In genomic region chr12:113831016-113831415, GRCh38 we compare ENCODE assay signal across 17 cellular contexts.
DNase-seq lines count a peak whose midpoint lies in the region; ATAC-seq and TF ChIP-seq lines count a peak whose summit lies in the region.
"Had no signal": no experiment of that assay in that cellular context is flagged by ENCODE, and none has a peak within 500 bp of the region (broad histone marks: within the 10 kb centered on the region; RNA-seq: fewer than 3 reads in every experiment).

No MANE protein-coding gene starts in this region.

- H3K36me3 Mint-ChIP-seq in WTC11 (no peaks in the 10 kb centered on the region), osteocyte (ENCODE audit: unreplicated experiment) (peaks cover 6% of the 10 kb centered on the region), Caco-2 (ENCODE audit: insufficient read depth, unreplicated experiment) (peaks cover 5% of the 10 kb centered on the region)

- TF ChIP-seq CTCF in WTC11 (IDR thresholded peaks at IDR 0.05) (no peak), fibroblast of pulmonary artery (IDR thresholded peaks at IDR 0.05; ENCODE audit: low read length, missing control alignments) (no peak), osteocyte (IDR thresholded peaks at IDR 0.05) (no peak), Caco-2 (IDR thresholded peaks at IDR 0.05; ENCODE audit: insufficient read depth in 1 of 2, low read depth in 1 of 2, low read length in 1 of 2, severe bottlenecking in 1 of 2, unreplicated experiment in 1 of 2) (no peak)

- H3K27ac Mint-ChIP-seq in WTC11 (peak overlapping the region; percentile 95), osteocyte (ENCODE audit: unreplicated experiment) (peak overlapping the region; percentile 87), Caco-2 (ENCODE audit: unreplicated experiment) (no peak overlapping the region)
- H3K27ac Mint-ChIP-seq: activated CD8-positive, alpha-beta T cell treated with anti-CD3 and anti-CD28 coated beads for 36 hours had no signal

- ATAC-seq in WTC11 (no peak), GM18505 (IDR thresholded peaks at IDR 0.05; ENCODE audit: unreplicated experiment) (no peak), GM19324 (IDR thresholded peaks at IDR 0.05; ENCODE audit: low FRiP score, unreplicated experiment) (no peak)
- ATAC-seq: activated CD8-positive, alpha-beta T cell treated with anti-CD3 and anti-CD28 coated beads for 36 hours; body of pancreas had no signal

- H3K27me3 Mint-ChIP-seq in WTC11 (ENCODE audit: low read depth): no peaks in the 10 kb centered on the region
- H3K27me3 Mint-ChIP-seq in osteocyte (ENCODE audit: unreplicated experiment): peaks cover 5% of the 10 kb centered on the region
- no peaks in the 10 kb centered on the region for H3K27me3 Mint-ChIP-seq in Caco-2 (ENCODE audit: insufficient read depth, unreplicated experiment)
- H3K27me3 Mint-ChIP-seq: activated CD8-positive, alpha-beta T cell treated with anti-CD3 and anti-CD28 coated beads for 36 hours had no signal

- H3K27me3 ChIP-seq in Caco-2 (replicated peaks; ENCODE audit: control insufficient read depth, insufficient read depth, low read length): no peaks in the 10 kb centered on the region
- H3K27me3 ChIP-seq: BLaER1, body of pancreas, thyroid gland had no signal

- CTCF ChIA-PET in WTC11 (lab: Charles Lee): interaction anchor here (0.5 to 1.0 kb wide), 2 partner anchors 12 to 166 kb away, joined by 3 read pairs; no protein-coding TSS in a partner anchor
- CTCF ChIA-PET in Caco-2 (lab: Charles Lee): no interaction called here

- H3K4me3 ChIP-seq in fibroblast of pulmonary artery (replicated peaks; ENCODE audit: low read depth, low read length) (no peak overlapping the region), Caco-2 (ENCODE audit: low read depth, low read length) (no peak overlapping the region)
- H3K4me3 ChIP-seq: BLaER1, body of pancreas, thyroid gland had no signal

- H3K9me3 Mint-ChIP-seq in WTC11 (no peaks in the 10 kb centered on the region), osteocyte (ENCODE audit: unreplicated experiment) (no peaks in the 10 kb centered on the region), Caco-2 (ENCODE audit: unreplicated experiment) (no peaks in the 10 kb centered on the region)
- H3K9me3 Mint-ChIP-seq: activated CD8-positive, alpha-beta T cell treated with anti-CD3 and anti-CD28 coated beads for 36 hours had no signal

- DNase-seq in H4 (ENCODE audit: low spot score) (peak; percentile 53), WTC11 (ENCODE audit: low spot score) (no peak), fibroblast of pulmonary artery (ENCODE audit: low read depth) (peak; percentile 41), osteocyte (ENCODE audit: extremely low spot score, unreplicated experiment) (no peak), SW480 (ENCODE audit: low spot score) (no peak), Caco-2 (no peak)
- DNase-seq: activated CD8-positive, alpha-beta T cell treated with anti-CD3 and anti-CD28 coated beads for 36 hours; activated effector memory CD4-positive, alpha-beta T cell treated with Interleukin-2 at 50 U/mL for 16 hours; body of pancreas; effector memory CD4-positive, alpha-beta T cell; NCI-H1105; NCI-H446; stimulated activated CD8-positive, alpha-beta memory T cell treated with anti-CD3 and anti-CD28 coated beads, Interleukin-4, amount 100 ng/mL, for 48 hours; thyroid gland had no signal

- no peaks in the 10 kb centered on the region for H3K4me1 ChIP-seq in Caco-2
- H3K4me1 ChIP-seq: body of pancreas, thyroid gland had no signal

- no peak for TF ChIP-seq POLR2A in GM18505 (IDR thresholded peaks at IDR 0.05; ENCODE audit: borderline replicate concordance, extremely low read depth, insufficient read depth, insufficient read length)

- intact Hi-C loops in Caco-2 (cut with micrococcal nuclease; ENCODE audit: unreplicated experiment): no loop called here

- H3K4me3 Mint-ChIP-seq in WTC11 (no peak overlapping the region), osteocyte (ENCODE audit: unreplicated experiment) (no peak overlapping the region), Caco-2 (ENCODE audit: unreplicated experiment) (no peak overlapping the region)
- H3K4me3 Mint-ChIP-seq: activated CD8-positive, alpha-beta T cell treated with anti-CD3 and anti-CD28 coated beads for 36 hours had no signal

- H3K4me1 Mint-ChIP-seq in WTC11 (peaks cover 7% of the 10 kb centered on the region), osteocyte (ENCODE audit: unreplicated experiment) (peaks cover 33% of the 10 kb centered on the region), Caco-2 (ENCODE audit: low read depth, unreplicated experiment) (no peaks in the 10 kb centered on the region)

- no peaks in the 10 kb centered on the region for H3K36me3 ChIP-seq in Caco-2 (ENCODE audit: control insufficient read depth, insufficient read depth, low read length)
- H3K36me3 ChIP-seq: BLaER1, thyroid gland had no signal

- H3K9me3 ChIP-seq in Caco-2: no peaks in the 10 kb centered on the region
- H3K9me3 ChIP-seq: BLaER1, body of pancreas, thyroid gland had no signal

- BruUV-seq in Caco-2 (replicated peaks; lab: Mats Ljungman, UMichigan): no TSS peak

- POLR2A ChIA-PET in WTC11 (lab: Charles Lee): no interaction called here
- POLR2A ChIA-PET in Caco-2 (lab: Charles Lee): no interaction called here

TF ChIP-seq in WTC11, 78 proteins besides CTCF, POLR2A, EP300 and RAD21 (continues in another document):
- TF ChIP-seq, protein P1, sequence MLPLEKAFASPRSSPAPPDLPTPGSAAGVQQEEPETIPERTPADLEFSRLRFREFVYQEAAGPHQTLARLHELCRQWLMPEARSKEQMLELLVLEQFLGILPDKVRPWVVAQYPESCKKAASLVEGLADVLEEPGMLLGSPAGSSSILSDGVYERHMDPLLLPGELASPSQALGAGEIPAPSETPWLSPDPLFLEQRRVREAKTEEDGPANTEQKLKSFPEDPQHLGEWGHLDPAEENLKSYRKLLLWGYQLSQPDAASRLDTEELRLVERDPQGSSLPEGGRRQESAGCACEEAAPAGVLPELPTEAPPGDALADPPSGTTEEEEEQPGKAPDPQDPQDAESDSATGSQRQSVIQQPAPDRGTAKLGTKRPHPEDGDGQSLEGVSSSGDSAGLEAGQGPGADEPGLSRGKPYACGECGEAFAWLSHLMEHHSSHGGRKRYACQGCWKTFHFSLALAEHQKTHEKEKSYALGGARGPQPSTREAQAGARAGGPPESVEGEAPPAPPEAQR (CRISPR knock-in tag; IDR thresholded peaks at IDR 0.05): no peak
- TF ChIP-seq, protein P2, sequence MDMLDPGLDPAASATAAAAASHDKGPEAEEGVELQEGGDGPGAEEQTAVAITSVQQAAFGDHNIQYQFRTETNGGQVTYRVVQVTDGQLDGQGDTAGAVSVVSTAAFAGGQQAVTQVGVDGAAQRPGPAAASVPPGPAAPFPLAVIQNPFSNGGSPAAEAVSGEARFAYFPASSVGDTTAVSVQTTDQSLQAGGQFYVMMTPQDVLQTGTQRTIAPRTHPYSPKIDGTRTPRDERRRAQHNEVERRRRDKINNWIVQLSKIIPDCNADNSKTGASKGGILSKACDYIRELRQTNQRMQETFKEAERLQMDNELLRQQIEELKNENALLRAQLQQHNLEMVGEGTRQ (CRISPR knock-in tag; IDR thresholded peaks at IDR 0.05): no peak
- TF ChIP-seq STAT6 (CRISPR knock-in tag; conservative IDR thresholded peaks at IDR 0.05; ENCODE audit: low read depth) (no peak), ELF4 (CRISPR knock-in tag; IDR thresholded peaks at IDR 0.05; ENCODE audit: low read depth) (no peak), ZNF317 (CRISPR knock-in tag; IDR thresholded peaks at IDR 0.05; ENCODE audit: borderline replicate concordance, low read depth) (no peak), HMGA2 (CRISPR knock-in tag; IDR thresholded peaks at IDR 0.05) (no peak), ETV6 (CRISPR knock-in tag; IDR thresholded peaks at IDR 0.05) (no peak), ATF3 (CRISPR knock-in tag; conservative IDR thresholded peaks at IDR 0.05) (no peak), JAZF1 (CRISPR knock-in tag; IDR thresholded peaks at IDR 0.05) (no peak), ZNF232 (CRISPR knock-in tag; IDR thresholded peaks at IDR 0.05) (no peak), TEAD1 (CRISPR knock-in tag; IDR thresholded peaks at IDR 0.05) (no peak), CREM (CRISPR knock-in tag; IDR thresholded peaks at IDR 0.05) (no peak), CREB1 (CRISPR knock-in tag; IDR thresholded peaks at IDR 0.05) (no peak), RORB (CRISPR knock-in tag; IDR thresholded peaks at IDR 0.05) (no peak), ATF1 (CRISPR knock-in tag; IDR thresholded peaks at IDR 0.05) (no peak), ZNF263 (CRISPR knock-in tag; IDR thresholded peaks at IDR 0.05; ENCODE audit: low read depth) (no peak), ZNF671 (CRISPR knock-in tag; IDR thresholded peaks at IDR 0.05) (no peak)

Comparison
In these comparisons a context has a peak if more than half of its experiments do, and no peak if none do; other contexts are left out.
1. DNase-seq: peak in H4 (single experiment) and fibroblast of pulmonary artery (single experiment); none in WTC11 (single experiment), osteocyte (single experiment), SW480 (single experiment) and Caco-2 (0 of 2).